Comparison of ENCODE assay signal across 16 cellular contexts in genomic region chr11:69970785-69971535, GRCh38.
"Had no signal": no experiment of that assay in that cellular context is flagged by ENCODE, and none has a peak within 500 bp of the region (broad histone marks: within the 10 kb centered on the region; RNA-seq: fewer than 3 reads in every experiment).

No MANE protein-coding gene starts in this region.

- H3K9me3 ChIP-seq: gastroesophageal sphincter, heart right ventricle, spleen, stomach, testis had no signal

- H3K27ac Mint-ChIP-seq: activated CD8-positive, alpha-beta T cell treated with anti-CD3 and anti-CD28 coated beads, Interleukin-2, amount 10 ng/mL, durations not matched to agents 7 days and 5 days; activated naive CD8-positive, alpha-beta T cell; activated T-cell treated with anti-CD3 and anti-CD28 coated beads, Interleukin-2, amount 50 U/mL, for 72 hours; endodermal cell had no signal

- DNase-seq: activated CD8-positive, alpha-beta memory T cell treated with anti-CD3 and anti-CD28 coated beads, Interleukin-2, amount 50 U/mL, for 48 hours; activated CD8-positive, alpha-beta T cell treated with anti-CD3 and anti-CD28 coated beads, Interleukin-2, amount 10 ng/mL, durations not matched to agents 7 days and 5 days; activated gamma-delta T cell; activated T-cell treated with anti-CD3 and anti-CD28 coated beads, Interleukin-2, amount 50 U/mL, for 72 hours; amniotic stem cell; dorsolateral prefrontal cortex; endodermal cell; heart right ventricle; mesendoderm; spleen; stomach; testis had no signal

- H3K36me3 ChIP-seq: gastroesophageal sphincter, heart right ventricle, spleen, stomach had no signal

- H3K36me3 Mint-ChIP-seq: activated naive CD8-positive, alpha-beta T cell had no signal

- H3K27ac ChIP-seq: dorsolateral prefrontal cortex, gastroesophageal sphincter, heart right ventricle, spleen, stomach, testis had no signal

- ATAC-seq: activated CD8-positive, alpha-beta T cell treated with anti-CD3 and anti-CD28 coated beads, Interleukin-2, amount 10 ng/mL, durations not matched to agents 7 days and 5 days; gastroesophageal sphincter; left ventricle myocardium superior; sciatic nerve had no signal

- H3K9me3 Mint-ChIP-seq: activated T-cell treated with anti-CD3 and anti-CD28 coated beads, Interleukin-2, amount 50 U/mL, for 72 hours; endodermal cell had no signal

- H3K4me1 ChIP-seq: gastroesophageal sphincter, testis had no signal

- H3K4me3 Mint-ChIP-seq: activated CD8-positive, alpha-beta T cell treated with anti-CD3 and anti-CD28 coated beads, Interleukin-2, amount 10 ng/mL, durations not matched to agents 7 days and 5 days; activated naive CD8-positive, alpha-beta T cell; endodermal cell had no signal

- H3K4me3 ChIP-seq: dorsolateral prefrontal cortex, gastroesophageal sphincter, heart right ventricle, spleen, stomach, testis had no signal

- H3K27me3 ChIP-seq: testis had no signal
